ENCODE assay signal across 12 cellular contexts in genomic region chr5:172699999-172700685, GRCh38. TPM values are rescaled to one million over a fixed set of nuclear protein-coding genes. Genes with fewer than 3 reads are reported as not detected.
A peak's percentile ranks its signal among the peaks of the same experiment; 100 is the strongest.
DNase-seq lines count a peak whose midpoint lies in the region; ATAC-seq and TF ChIP-seq lines count a peak whose summit lies in the region.
"Had no signal": no experiment of that assay in that cellular context is flagged by ENCODE, and none has a peak within 500 bp of the region (broad histone marks: within the 10 kb centered on the region; RNA-seq: fewer than 3 reads in every experiment).

No MANE protein-coding gene starts in this region.

- ATAC-seq in GM21786 (IDR thresholded peaks at IDR 0.05; ENCODE audit: unreplicated experiment), result no peak
- no peak for ATAC-seq in activated naive CD4-positive, alpha-beta T cell treated with anti-CD3 and anti-CD28 coated beads, Interleukin-2, amount 50 U/mL, for 72 hours

- no peak overlapping the region for H3K27ac Mint-ChIP-seq in activated naive CD4-positive, alpha-beta T cell treated with anti-CD3 and anti-CD28 coated beads, Interleukin-2, amount 50 U/mL, for 72 hours

- H3K9me3 Mint-ChIP-seq in activated naive CD4-positive, alpha-beta T cell treated with anti-CD3 and anti-CD28 coated beads, Interleukin-2, amount 50 U/mL, for 72 hours, result no peaks in the 10 kb centered on the region
- H3K9me3 Mint-ChIP-seq: CD4-positive, CD25-positive, alpha-beta regulatory T cell had no signal

- no peaks in the 10 kb centered on the region for H3K79me2 ChIP-seq in osteoblast (ENCODE audit: insufficient read depth, low read length)

- peak; percentile 32 for DNase-seq in NT2/D1 (ENCODE audit: low read depth, low spot score)
- peak; percentile 22 for DNase-seq in osteoblast (ENCODE audit: insufficient read length, low spot score, missing footprints)
- DNase-seq in COLO668 (lab: John Stamatoyannopoulos, UW; ENCODE audit: unreplicated experiment), result no peak
- no peak for DNase-seq in activated naive CD4-positive, alpha-beta T cell treated with anti-CD3 and anti-CD28 coated beads, Interleukin-2, amount 50 U/mL, for 72 hours (ENCODE audit: low spot score in 2 of 2)
- no peak for DNase-seq in NAMALWA (ENCODE audit: low spot score)
- DNase-seq: activated CD8-positive, alpha-beta memory T cell treated with anti-CD3 and anti-CD28 coated beads, Interleukin-2, amount 50 U/mL, for 48 hours; CD4-positive, CD25-positive, alpha-beta regulatory T cell; NCI-H187 had no signal

- H3K27me3 ChIP-seq in NT2/D1 (ENCODE audit: insufficient read depth, insufficient read length), result peaks cover 7% of the 10 kb centered on the region
- H3K27me3 ChIP-seq in osteoblast (ENCODE audit: insufficient read depth, low read length), result peaks cover 23% of the 10 kb centered on the region
- H3K27me3 ChIP-seq: Peyer's patch had no signal

- H3K4me2 ChIP-seq in osteoblast (ENCODE audit: insufficient read depth, low read length), result no peak overlapping the region

- POLR2A ChIA-PET in HEK293 (lab: Yijun Ruan, JAX), result no interaction called here

- H3K36me3 ChIP-seq in HEK293 (ENCODE audit: control insufficient read depth in 2 of 2, insufficient read depth in 1 of 2, low read length in 2 of 2), result no peaks in the 10 kb centered on the region
- no peaks in the 10 kb centered on the region for H3K36me3 ChIP-seq in NT2/D1 (ENCODE audit: insufficient read depth, insufficient read length, low read length)
- H3K36me3 ChIP-seq in osteoblast (ENCODE audit: insufficient read depth, low read length), result no peaks in the 10 kb centered on the region
- H3K36me3 ChIP-seq: Peyer's patch had no signal

- H3K4me1 ChIP-seq in HEK293 (ENCODE audit: control insufficient read depth, insufficient read depth, low read length) (no peaks in the 10 kb centered on the region), NT2/D1 (ENCODE audit: insufficient read depth, insufficient read length) (peaks cover 21% of the 10 kb centered on the region), osteoblast (ENCODE audit: insufficient read depth, low read length) (peaks cover 5% of the 10 kb centered on the region)

- H3K27ac ChIP-seq in HEK293 (ENCODE audit: extremely low read depth, low read depth, low read length) (no peak overlapping the region), osteoblast (ENCODE audit: low read depth, low read length) (no peak overlapping the region)

- no peaks in the 10 kb centered on the region for H4K20me1 ChIP-seq in osteoblast (ENCODE audit: insufficient read depth, low read length)

- CTCF ChIA-PET in HEK293 (lab: Yijun Ruan, JAX), result interaction anchor here (0.6 to 9.5 kb wide), 8 partner anchors 10 to 787 kb away, joined by 3 to 159 read pairs (median 4); no protein-coding TSS in a partner anchor

- H3K36me3 Mint-ChIP-seq in activated naive CD4-positive, alpha-beta T cell treated with anti-CD3 and anti-CD28 coated beads, Interleukin-2, amount 50 U/mL, for 72 hours, result no peaks in the 10 kb centered on the region
- H3K36me3 Mint-ChIP-seq: CD4-positive, CD25-positive, alpha-beta regulatory T cell had no signal

- H3K9ac ChIP-seq in NT2/D1 (ENCODE audit: insufficient read length, low read depth), result peak overlapping the region; percentile 72

- H3K4me3 ChIP-seq in HEK293 (ENCODE audit: low read depth, low read length) (no peak overlapping the region), NT2/D1 (ENCODE audit: insufficient read length, low read depth) (peak overlapping the region; percentile 40), iPS-11a (ENCODE audit: low read depth, low read length) (peak overlapping the region; percentile 13), osteoblast (ENCODE audit: insufficient read depth, low read length) (no peak overlapping the region)
- H3K4me3 ChIP-seq: Peyer's patch had no signal

- H2AFZ ChIP-seq in osteoblast (ENCODE audit: low read length), result no peak overlapping the region

- H3K9me3 ChIP-seq in HEK293 (ENCODE audit: control insufficient read depth, insufficient read depth, low read depth, low read length), result no peaks in the 10 kb centered on the region
- no peaks in the 10 kb centered on the region for H3K9me3 ChIP-seq in NT2/D1 (ENCODE audit: insufficient read depth, low read length)
- H3K9me3 ChIP-seq in osteoblast (ENCODE audit: low read depth, low read length), result no peaks in the 10 kb centered on the region
- H3K9me3 ChIP-seq: Peyer's patch had no signal

- no peak for TF ChIP-seq CTCF in HEK293 (tag by site-specific recombination; IDR thresholded peaks at IDR 0.05)
- no peak for TF ChIP-seq CTCF in osteoblast (IDR thresholded peaks at IDR 0.05; ENCODE audit: extremely low read depth, low read depth, low read length)

TF ChIP-seq in HEK293, 187 proteins besides CTCF, POLR2A, EP300 and RAD21 (continues in another document):
- TF ChIP-seq PRDM2 (tag by site-specific recombination; IDR thresholded peaks at IDR 0.05; ENCODE audit: borderline replicate concordance) (no peak), SP7 (tag by site-specific recombination; IDR thresholded peaks at IDR 0.05) (no peak), WT1 (tag by site-specific recombination; IDR thresholded peaks at IDR 0.05) (no peak), ZBTB26 (tag by site-specific recombination; optimal IDR thresholded peaks at IDR 0.05) (no peak), ZNF341 (tag by site-specific recombination; IDR thresholded peaks at IDR 0.05; ENCODE audit: low read depth) (no peak), REPIN1 (tag by site-specific recombination; IDR thresholded peaks at IDR 0.05; ENCODE audit: low read depth) (no peak), ZNF202 (tag by site-specific recombination; IDR thresholded peaks at IDR 0.05; ENCODE audit: borderline replicate concordance) (no peak), ZNF140 (tag by site-specific recombination; IDR thresholded peaks at IDR 0.05) (no peak), ZNF513 (tag by site-specific recombination; IDR thresholded peaks at IDR 0.05) (no peak), ZNF311 (tag by site-specific recombination; IDR thresholded peaks at IDR 0.05; ENCODE audit: borderline replicate concordance) (no peak), EGR2 (tag by site-specific recombination; IDR thresholded peaks at IDR 0.05; ENCODE audit: low read depth) (peak; percentile 70)

RNA-seq across cellular contexts. Expression of gene NEURL1B, which starts 59.1 kb away (rescaled TPM):
- total RNA-seq in osteoblast, result 0.29 and 0.36 TPM in 2 replicates
- 1 to 10 TPM in 1 of 2 donors, under 1 TPM in 1; 0.23 to 1.4 TPM for total RNA-seq in activated naive CD4-positive, alpha-beta T cell treated with anti-CD3 and anti-CD28 coated beads, Interleukin-2, amount 50 U/mL, for 72 hours

Comparison
In these comparisons a context has a peak if more than half of its experiments do, and no peak if none do; other contexts are left out.
1. H3K4me3 ChIP-seq: peak in NT2/D1 (single experiment) and iPS-11a (single experiment); none in HEK293 (single experiment) and osteoblast (single experiment).
2. DNase-seq: peak in NT2/D1 (single experiment) and osteoblast (single experiment); none in COLO668 (single experiment), activated naive CD4-positive, alpha-beta T cell treated with anti-CD3 and anti-CD28 coated beads, Interleukin-2, amount 50 U/mL, for 72 hours (0 of 2) and NAMALWA (single experiment).